ENCODE assay signal across 12 cellular contexts in the genomic region with DNA sequence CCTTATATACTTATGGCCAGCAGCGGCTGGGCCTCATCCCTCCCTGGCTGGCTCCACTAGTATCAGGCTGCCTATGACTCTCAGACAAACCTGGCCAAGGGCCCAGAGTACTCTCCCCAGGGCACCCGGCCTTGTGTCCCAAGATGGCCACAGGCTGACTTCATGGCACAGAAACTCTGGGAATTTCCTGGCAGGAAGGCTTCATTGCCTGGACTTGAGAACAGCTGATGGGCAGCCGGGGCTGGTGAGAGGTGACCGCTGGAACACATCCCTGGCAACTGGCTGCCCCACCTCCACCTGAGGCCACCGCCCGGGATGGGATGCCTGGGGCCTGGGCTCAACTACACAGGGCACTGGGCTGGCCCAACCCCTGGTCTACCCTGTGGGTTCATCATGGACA. TPM values are rescaled to one million over a fixed set of nuclear protein-coding genes. Genes with fewer than 3 reads are reported as not detected.
DNase-seq lines count a peak whose midpoint lies in the region; ATAC-seq, FAIRE-seq and TF ChIP-seq lines count a peak whose summit lies in the region.
"Had no signal": no experiment of that assay in that cellular context is flagged by ENCODE, and none has a peak within 500 bp of the region (broad histone marks: within the 10 kb centered on the region; RNA-seq: fewer than 3 reads in every experiment).

No MANE protein-coding gene starts in this region.

- DNase-seq in ACHN (peak; percentile 89), RCC 7860 (ENCODE audit: low spot score) (peak; percentile 90), epithelial cell of proximal tubule (ENCODE audit: low read depth) (peak; percentile 91), hippocampal formation (lab: John Stamatoyannopoulos, UW) (no peak)
- no peak for DNase-seq in activated T-cell treated with anti-CD3 and anti-CD28 coated beads, Interleukin-2, amount 50 U/mL, for 72 hours

- no peaks in the 10 kb centered on the region for H3K9me3 Mint-ChIP-seq in activated T-cell treated with anti-CD3 and anti-CD28 coated beads, Interleukin-2, amount 50 U/mL, for 72 hours
- H3K9me3 Mint-ChIP-seq: dendritic cell treated with granulocyte-macrophage colony-stimulating factor and Interleukin-4, amounts not matched to agents 40 ng/mL and 50 ng/mL, for 4 days; neural crest cell had no signal

- H3K4me3 Mint-ChIP-seq in activated T-cell treated with anti-CD3 and anti-CD28 coated beads, Interleukin-2, amount 50 U/mL, for 72 hours: no peak overlapping the region
- H3K4me3 Mint-ChIP-seq: dendritic cell treated with granulocyte-macrophage colony-stimulating factor and Interleukin-4, amounts not matched to agents 40 ng/mL and 50 ng/mL, for 4 days; neural crest cell; stimulated activated memory B cell treated with anti-CD40 and anti-IgM and Interleukin-4, amounts not matched to agents 10 μg/mL and 1 μg/mL and 100 μg/mL, for 72 hours had no signal

- peak overlapping the region; percentile 38 for H3K27ac ChIP-seq in muscle layer of colon (ENCODE audit: low read depth, low read length)
- H3K27ac ChIP-seq: BLaER1 treated with 17β-estradiol and CSF1 and Interleukin-3, amounts not matched to agents 10 nM and 100 nM had no signal

- no peaks in the 10 kb centered on the region for H3K36me3 Mint-ChIP-seq in activated T-cell treated with anti-CD3 and anti-CD28 coated beads, Interleukin-2, amount 50 U/mL, for 72 hours (ENCODE audit: insufficient read depth in 2 of 2)

- ATAC-seq in HG02884 (IDR thresholded peaks at IDR 0.05; ENCODE audit: unreplicated experiment) (no peak), GM18502 (IDR thresholded peaks at IDR 0.05; ENCODE audit: poor library complexity, unreplicated experiment) (no peak)
- ATAC-seq in activated T-cell treated with anti-CD3 and anti-CD28 coated beads, Interleukin-2, amount 50 U/mL, for 72 hours (replicated peaks in 1 of 2): no peak
- ATAC-seq: stimulated activated memory B cell treated with anti-CD40 and anti-IgM and Interleukin-4, amounts not matched to agents 10 μg/mL and 1 μg/mL and 100 μg/mL, for 72 hours had no signal

- no peak overlapping the region for H3K9ac ChIP-seq in muscle layer of colon (ENCODE audit: low read length)

- FAIRE-seq in RCC 7860 (lab: Jason Lieb, UNC): peak; percentile 91

- H3K27me3 Mint-ChIP-seq in activated T-cell treated with anti-CD3 and anti-CD28 coated beads, Interleukin-2, amount 50 U/mL, for 72 hours (ENCODE audit: low read depth): peaks cover 6% of the 10 kb centered on the region
- H3K27me3 Mint-ChIP-seq: stimulated activated memory B cell treated with anti-CD40 and anti-IgM and Interleukin-4, amounts not matched to agents 10 μg/mL and 1 μg/mL and 100 μg/mL, for 72 hours had no signal

- TF ChIP-seq CTCF in epithelial cell of proximal tubule (conservative IDR thresholded peaks at IDR 0.05; ENCODE audit: low read depth, low read length): no peak

- no peaks in the 10 kb centered on the region for H3K9me3 ChIP-seq in muscle layer of colon (ENCODE audit: low read length)

- H3K4me3 ChIP-seq in epithelial cell of proximal tubule (ENCODE audit: low read depth, low read length) (no peak overlapping the region), muscle layer of colon (ENCODE audit: low read depth in 1 of 2, low read length in 2 of 2) (no peak overlapping the region)
- H3K4me3 ChIP-seq: BLaER1 treated with 17β-estradiol and CSF1 and Interleukin-3, amounts not matched to agents 10 nM and 100 nM had no signal

- no peaks in the 10 kb centered on the region for H3K27me3 ChIP-seq in muscle layer of colon (ENCODE audit: control insufficient read depth in 1 of 2, insufficient read depth in 2 of 2, low read length in 2 of 2)
- H3K27me3 ChIP-seq: BLaER1 treated with 17β-estradiol and CSF1 and Interleukin-3, amounts not matched to agents 10 nM and 100 nM had no signal

- in situ Hi-C loops in ACHN (cut with HindIII; ENCODE audit: low pct_ligation_motif_present, low pct_unique_long_range_greater_than_20kb, low sequenced_read_pairs): no loop called here

- no peaks in the 10 kb centered on the region for H3K36me3 ChIP-seq in muscle layer of colon (ENCODE audit: insufficient read depth, low read length)

- no peaks in the 10 kb centered on the region for H3K4me1 Mint-ChIP-seq in activated T-cell treated with anti-CD3 and anti-CD28 coated beads, Interleukin-2, amount 50 U/mL, for 72 hours (ENCODE audit: low read depth)
- H3K4me1 Mint-ChIP-seq: neural crest cell had no signal

- H3K4me1 ChIP-seq in muscle layer of colon (ENCODE audit: insufficient read depth, low read length): peaks cover 18% of the 10 kb centered on the region

- H3K27ac Mint-ChIP-seq in activated T-cell treated with anti-CD3 and anti-CD28 coated beads, Interleukin-2, amount 50 U/mL, for 72 hours: no peak overlapping the region
- H3K27ac Mint-ChIP-seq: dendritic cell treated with granulocyte-macrophage colony-stimulating factor and Interleukin-4, amounts not matched to agents 40 ng/mL and 50 ng/mL, for 4 days had no signal

RNA-seq across cellular contexts. Expression of a gene that starts 3.3 kb away (rescaled TPM):
- 40.7 and 48.0 TPM in 2 replicates for total RNA-seq in epithelial cell of proximal tubule
- total RNA-seq in activated T-cell treated with anti-CD3 and anti-CD28 coated beads, Interleukin-2, amount 50 U/mL, for 72 hours: 10 to 100 TPM; 14.7 to 22.3 TPM

RNA-seq across cellular contexts. Expression of a gene that starts 29.3 kb away (rescaled TPM):
- total RNA-seq in epithelial cell of proximal tubule: 0.12 and 0.22 TPM in 2 replicates
- under 1 TPM; 0.34 to 0.49 TPM for total RNA-seq in activated T-cell treated with anti-CD3 and anti-CD28 coated beads, Interleukin-2, amount 50 U/mL, for 72 hours

RNA-seq across cellular contexts. Expression of a gene that starts 59.9 kb away (rescaled TPM):
- 169 and 442 TPM in 2 replicates for total RNA-seq in epithelial cell of proximal tubule
- 10 to 100 TPM; 23.3 to 70.4 TPM for total RNA-seq in activated T-cell treated with anti-CD3 and anti-CD28 coated beads, Interleukin-2, amount 50 U/mL, for 72 hours

Comparison
In these comparisons a context has a peak if more than half of its experiments do, and no peak if none do; other contexts are left out.
1. DNase-seq: peak in ACHN (single experiment), RCC 7860 (single experiment) and epithelial cell of proximal tubule (single experiment); none in hippocampal formation (0 of 2) and activated T-cell treated with anti-CD3 and anti-CD28 coated beads, Interleukin-2, amount 50 U/mL, for 72 hours (0 of 2).